15 cellular contexts compared by ENCODE assay signal in genomic region chr21:42678118-42678430, GRCh38. TPM values are rescaled to one million over a fixed set of nuclear protein-coding genes. Genes with fewer than 3 reads are reported as not detected.
DNase-seq lines count a peak whose midpoint lies in the region; ATAC-seq and TF ChIP-seq lines count a peak whose summit lies in the region.
"Had no signal": no experiment of that assay in that cellular context is flagged by ENCODE, and none has a peak within 500 bp of the region (broad histone marks: within the 10 kb centered on the region; RNA-seq: fewer than 3 reads in every experiment).

No MANE protein-coding gene starts in this region.

- H3K27me3 Mint-ChIP-seq in type B pancreatic cell, result peaks cover 9% of the 10 kb centered on the region
- H3K27me3 Mint-ChIP-seq: activated naive CD8-positive, alpha-beta T cell treated with anti-CD3 and anti-CD28 coated beads for 36 hours had no signal

- peak overlapping the region; percentile 58 for H3K4me3 Mint-ChIP-seq in type B pancreatic cell
- H3K4me3 Mint-ChIP-seq: activated naive CD8-positive, alpha-beta T cell treated with anti-CD3 and anti-CD28 coated beads for 36 hours had no signal

- H3K36me3 ChIP-seq in left ventricle myocardium inferior, result no peaks in the 10 kb centered on the region
- no peaks in the 10 kb centered on the region for H3K36me3 ChIP-seq in right atrium auricular region

- no peak for ATAC-seq in GM21447 (IDR thresholded peaks at IDR 0.05; ENCODE audit: unreplicated experiment)
- ATAC-seq: natural killer cell had no signal

- H3K27me3 ChIP-seq in left ventricle myocardium inferior (ENCODE audit: low read depth) (peaks cover 71% of the 10 kb centered on the region), right atrium auricular region (no peaks in the 10 kb centered on the region)

- intact Hi-C loops in left ventricle myocardium inferior (cut with micrococcal nuclease), result no loop called here

- H3K9me3 Mint-ChIP-seq in type B pancreatic cell, result no peaks in the 10 kb centered on the region
- H3K9me3 Mint-ChIP-seq: activated naive CD8-positive, alpha-beta T cell treated with anti-CD3 and anti-CD28 coated beads for 36 hours; natural killer cell had no signal

- no peak overlapping the region for H3K4me3 ChIP-seq in left ventricle myocardium inferior
- H3K4me3 ChIP-seq in right atrium auricular region, result no peak overlapping the region
- no peak overlapping the region for H3K4me3 ChIP-seq in coronary artery

- peaks cover 52% of the 10 kb centered on the region for H3K4me1 Mint-ChIP-seq in type B pancreatic cell (ENCODE audit: unreplicated experiment)

- H3K4me1 ChIP-seq in left ventricle myocardium inferior (peaks cover 26% of the 10 kb centered on the region), right atrium auricular region (peaks cover 0 to 25% of the 10 kb centered on the region in 2 donors)

- H3K36me3 Mint-ChIP-seq in type B pancreatic cell, result peaks cover 9% of the 10 kb centered on the region
- H3K36me3 Mint-ChIP-seq: activated naive CD8-positive, alpha-beta T cell treated with anti-CD3 and anti-CD28 coated beads for 36 hours; natural killer cell had no signal

- no peak overlapping the region for H3K27ac Mint-ChIP-seq in type B pancreatic cell
- H3K27ac Mint-ChIP-seq: activated naive CD8-positive, alpha-beta T cell treated with anti-CD3 and anti-CD28 coated beads for 36 hours; natural killer cell had no signal

- peak overlapping the region; percentile 57 for H3K27ac ChIP-seq in left ventricle myocardium inferior (replicated peaks)
- H3K27ac ChIP-seq in right atrium auricular region, result no peak overlapping the region
- H3K27ac ChIP-seq in coronary artery, result no peak overlapping the region

- DNase-seq in left ventricle myocardium inferior (no peak), right atrium auricular region (ENCODE audit: low spot score) (no peak), NCI-H69 (lab: John Stamatoyannopoulos, UW) (peak; percentile 95), foreskin melanocyte (peak; percentile 12), type B pancreatic cell (ENCODE audit: extremely low spot score, unreplicated experiment) (no peak), AML-193 (lab: John Stamatoyannopoulos, UW) (no peak), coronary artery (ENCODE audit: low spot score) (no peak)
- DNase-seq: activated CD4-positive, alpha-beta T cell treated with anti-CD3 and anti-CD28 coated beads for 4 hours; activated naive CD8-positive, alpha-beta T cell treated with anti-CD3 and anti-CD28 coated beads for 36 hours; activated T-cell treated with anti-CD3 and anti-CD28 coated beads, Interleukin-2, amount 50 U/mL, for 1 hour; caudate nucleus; natural killer cell; NCI-H1930; T-helper 9 cell had no signal

- TF ChIP-seq CTCF in left ventricle myocardium inferior (IDR thresholded peaks at IDR 0.05; ENCODE audit: borderline replicate concordance) (no peak), right atrium auricular region (IDR thresholded peaks at IDR 0.05) (no peak), type B pancreatic cell (conservative IDR thresholded peaks at IDR 0.05) (no peak), coronary artery (IDR thresholded peaks at IDR 0.05) (no peak)

- H3K9me3 ChIP-seq in left ventricle myocardium inferior (replicated peaks) (no peaks in the 10 kb centered on the region), right atrium auricular region (no peaks in the 10 kb centered on the region)

RNA-seq across cellular contexts. Expression of gene PDE9A, which starts 24.7 kb away (rescaled TPM):
- total RNA-seq in left ventricle myocardium inferior (3.2 TPM), right atrium auricular region (1 to 10 TPM; 1.1 to 2.0 TPM), type B pancreatic cell (ENCODE audit: low replicate concordance) (15.2 and 18.6 TPM in 2 replicates)

Comparison
In these comparisons a context has a peak if more than half of its experiments do, and no peak if none do; other contexts are left out.
1. DNase-seq: peak in NCI-H69 (single experiment) and foreskin melanocyte (single experiment); none in left ventricle myocardium inferior (single experiment), right atrium auricular region (single experiment), type B pancreatic cell (single experiment), AML-193 (0 of 2) and coronary artery (single experiment).